In genomic region chr2:98487806-98488189, GRCh38 we compare ENCODE assay signal across 8 cellular contexts. TPM values are rescaled to one million over a fixed set of nuclear protein-coding genes. Genes with fewer than 3 reads are reported as not detected.
DNase-seq lines count a peak whose midpoint lies in the region; ATAC-seq and TF ChIP-seq lines count a peak whose summit lies in the region.

No MANE protein-coding gene starts in this region.

- no peak overlapping the region for H2AFZ ChIP-seq in MM.1S (ENCODE audit: low read length)

- H3K4me2 ChIP-seq in MM.1S (ENCODE audit: low read depth, low read length): peak overlapping the region; percentile 83

- H3K4me3 ChIP-seq in AG04449 (ENCODE audit: low read depth, low read length): no peak overlapping the region
- no peak overlapping the region for H3K4me3 ChIP-seq in GM12875 (ENCODE audit: low read depth, low read length)
- H3K4me3 ChIP-seq in MM.1S (ENCODE audit: low read length): peak overlapping the region; percentile 28

- no peak overlapping the region for H3K4me3 Mint-ChIP-seq in activated CD4-positive, alpha-beta T cell treated with anti-CD3 and anti-CD28 coated beads, Interleukin-2, amount 10 ng/mL, durations not matched to agents 24 days and 14 days
- H3K4me3 Mint-ChIP-seq in stimulated activated naive CD8-positive, alpha-beta T cell treated with anti-CD3 and anti-CD28 coated beads, Interleukin-15, amount 100 ng/mL, for 72 hours: no peak overlapping the region

- H3K9me3 ChIP-seq in MM.1S (replicated peaks; ENCODE audit: insufficient read depth, low read length): no peaks in the 10 kb centered on the region

- peaks cover 10% of the 10 kb centered on the region for H3K36me3 ChIP-seq in MM.1S (replicated peaks; ENCODE audit: insufficient read depth, low read length)

- H3F3A ChIP-seq in MM.1S (ENCODE audit: insufficient read depth, low read length): peaks cover 75% of the 10 kb centered on the region

- H3K4me1 ChIP-seq in MM.1S (ENCODE audit: low read length) (peaks cover 93% of the 10 kb centered on the region), foreskin keratinocyte (no peaks in the 10 kb centered on the region)

- H3K79me2 ChIP-seq in MM.1S (ENCODE audit: low read length): peaks cover 89% of the 10 kb centered on the region

- H3K27me3 Mint-ChIP-seq in activated CD4-positive, alpha-beta T cell treated with anti-CD3 and anti-CD28 coated beads, Interleukin-2, amount 10 ng/mL, durations not matched to agents 24 days and 14 days: no peaks in the 10 kb centered on the region
- H3K27me3 Mint-ChIP-seq in stimulated activated naive CD8-positive, alpha-beta T cell treated with anti-CD3 and anti-CD28 coated beads, Interleukin-15, amount 100 ng/mL, for 72 hours: no peaks in the 10 kb centered on the region

- peak overlapping the region; percentile 65 for H3K27ac Mint-ChIP-seq in activated CD4-positive, alpha-beta T cell treated with anti-CD3 and anti-CD28 coated beads, Interleukin-2, amount 10 ng/mL, durations not matched to agents 24 days and 14 days
- H3K27ac Mint-ChIP-seq in stimulated activated naive CD8-positive, alpha-beta T cell treated with anti-CD3 and anti-CD28 coated beads, Interleukin-15, amount 100 ng/mL, for 72 hours: no peak overlapping the region

- no peaks in the 10 kb centered on the region for H3K9me2 ChIP-seq in MM.1S (replicated peaks; ENCODE audit: insufficient read depth, low read length)

- H3K36me3 Mint-ChIP-seq in activated CD4-positive, alpha-beta T cell treated with anti-CD3 and anti-CD28 coated beads, Interleukin-2, amount 10 ng/mL, durations not matched to agents 24 days and 14 days (ENCODE audit: low read depth): peaks cover 35% of the 10 kb centered on the region

- CTCF ChIA-PET in AG04449 (lab: Yijun Ruan, JAX): interaction anchor here (0.9 to 2.0 kb wide), 9 partner anchors 13 to 96 kb away, joined by 3 to 7 read pairs (median 4); no protein-coding TSS in a partner anchor
- CTCF ChIA-PET in HEK293T (lab: Yijun Ruan, JAX): interaction anchor here (0.7 to 2.0 kb wide), 8 partner anchors 9 to 36 kb away, joined by 3 to 9 read pairs (median 4); no protein-coding TSS in a partner anchor

- H4K20me1 ChIP-seq in MM.1S (ENCODE audit: insufficient read depth, low read length): no peaks in the 10 kb centered on the region

- no peaks in the 10 kb centered on the region for H3K9me3 Mint-ChIP-seq in activated CD4-positive, alpha-beta T cell treated with anti-CD3 and anti-CD28 coated beads, Interleukin-2, amount 10 ng/mL, durations not matched to agents 24 days and 14 days
- H3K9me3 Mint-ChIP-seq in stimulated activated naive CD8-positive, alpha-beta T cell treated with anti-CD3 and anti-CD28 coated beads, Interleukin-15, amount 100 ng/mL, for 72 hours: no peaks in the 10 kb centered on the region

- peak; percentile 23 for TF ChIP-seq CTCF in AG04449 (IDR thresholded peaks at IDR 0.05; ENCODE audit: insufficient read depth, low read length, missing control alignments)
- TF ChIP-seq CTCF in GM12875 (IDR thresholded peaks at IDR 0.05; ENCODE audit: borderline replicate concordance, insufficient read depth, low read depth, low read length): peak; percentile 54; the same call in 1 of the 2 replicates
- peak; percentile 63 for TF ChIP-seq CTCF in MM.1S (IDR thresholded peaks at IDR 0.05; ENCODE audit: low read length)
- peak; percentile 59 for TF ChIP-seq CTCF in foreskin keratinocyte (conservative IDR thresholded peaks at IDR 0.05)

- H3K27me3 ChIP-seq in MM.1S (replicated peaks; ENCODE audit: insufficient read depth, low read length) (no peaks in the 10 kb centered on the region), foreskin keratinocyte (no peaks in the 10 kb centered on the region)

- peaks cover 78% of the 10 kb centered on the region for H3K4me1 Mint-ChIP-seq in activated CD4-positive, alpha-beta T cell treated with anti-CD3 and anti-CD28 coated beads, Interleukin-2, amount 10 ng/mL, durations not matched to agents 24 days and 14 days
- H3K4me1 Mint-ChIP-seq in stimulated activated naive CD8-positive, alpha-beta T cell treated with anti-CD3 and anti-CD28 coated beads, Interleukin-15, amount 100 ng/mL, for 72 hours: peaks cover 90% of the 10 kb centered on the region

- H3K27ac ChIP-seq in MM.1S (ENCODE audit: low read length) (peak overlapping the region; percentile 98), foreskin keratinocyte (peak overlapping the region; percentile 16)

- peak overlapping the region; percentile 90 for H3K9ac ChIP-seq in MM.1S (ENCODE audit: low read length)

- no peak for DNase-seq in AG04449 (ENCODE audit: low read depth, low spot score)
- DNase-seq in HEK293T (ENCODE audit: extremely low spot score): peak; percentile 34
- DNase-seq in MM.1S: peak; percentile 96
- DNase-seq in activated CD4-positive, alpha-beta T cell treated with anti-CD3 and anti-CD28 coated beads, Interleukin-2, amount 10 ng/mL, durations not matched to agents 24 days and 14 days: peak; percentile 83
- DNase-seq in foreskin keratinocyte: no peak
- DNase-seq in stimulated activated naive CD8-positive, alpha-beta T cell treated with anti-CD3 and anti-CD28 coated beads, Interleukin-15, amount 100 ng/mL, for 72 hours: no peak
- DNase-seq in putamen (ENCODE audit: low spot score): no peak

- ATAC-seq in foreskin keratinocyte: peak; percentile 73
- ATAC-seq in stimulated activated naive CD8-positive, alpha-beta T cell treated with anti-CD3 and anti-CD28 coated beads, Interleukin-15, amount 100 ng/mL, for 72 hours: peak; percentile 62

- intact Hi-C loops in activated CD4-positive, alpha-beta T cell treated with anti-CD3 and anti-CD28 coated beads, Interleukin-2, amount 10 ng/mL, durations not matched to agents 24 days and 14 days (cut with micrococcal nuclease): loop anchor here (2.0 kb wide), 1 partner anchor 19 kb away; no protein-coding TSS in a partner anchor

- POLR2A ChIA-PET in AG04449 (lab: Yijun Ruan, JAX): no interaction called here
- POLR2A ChIA-PET in HEK293T (lab: Yijun Ruan, JAX): interaction anchor here (1.0 kb wide), 1 partner anchor 43 kb away, joined by 3 read pairs; the partner anchor contains the start of gene INPP4A

TF ChIP-seq in HEK293T, 16 proteins besides CTCF, POLR2A, EP300 and RAD21:
- no peak for TF ChIP-seq FOXK2 (IDR thresholded peaks at IDR 0.05)
- TF ChIP-seq TARDBP (IDR thresholded peaks at IDR 0.05): no peak
- TF ChIP-seq ELF4 (IDR thresholded peaks at IDR 0.05): no peak
- TF ChIP-seq SP1 (IDR thresholded peaks at IDR 0.05): no peak
- no peak for TF ChIP-seq HDGF (IDR thresholded peaks at IDR 0.05; ENCODE audit: borderline replicate concordance)
- no peak for TF ChIP-seq CTBP1 (IDR thresholded peaks at IDR 0.05; ENCODE audit: borderline replicate concordance)
- no peak for TF ChIP-seq LEF1 (IDR thresholded peaks at IDR 0.05; ENCODE audit: borderline replicate concordance)
- no peak for TF ChIP-seq ZNF384 (IDR thresholded peaks at IDR 0.05)
- no peak for TF ChIP-seq SUZ12 (IDR thresholded peaks at IDR 0.05)
- TF ChIP-seq NFRKB (IDR thresholded peaks at IDR 0.05): no peak
- TF ChIP-seq BHLHE40 (IDR thresholded peaks at IDR 0.05; ENCODE audit: borderline replicate concordance): no peak
- TF ChIP-seq L3MBTL2 (conservative IDR thresholded peaks at IDR 0.05): no peak

RNA-seq across cellular contexts. Expression of gene INPP4A, which starts 43.1 kb away (rescaled TPM):
- total RNA-seq in activated CD4-positive, alpha-beta T cell treated with anti-CD3 and anti-CD28 coated beads, Interleukin-2, amount 10 ng/mL, durations not matched to agents 24 days and 14 days: 40.2 and 45.0 TPM in 2 replicates
- total RNA-seq in foreskin keratinocyte: 12.4 and 13.1 TPM in 2 replicates
- 2.9 and 3.0 TPM in 2 replicates for polyA plus RNA-seq in foreskin keratinocyte

Comparison
In these comparisons a context has a peak if more than half of its experiments do, and no peak if none do; other contexts are left out.
1. DNase-seq: peak in HEK293T (single experiment), MM.1S (single experiment) and activated CD4-positive, alpha-beta T cell treated with anti-CD3 and anti-CD28 coated beads, Interleukin-2, amount 10 ng/mL, durations not matched to agents 24 days and 14 days (single experiment); none in AG04449 (single experiment), foreskin keratinocyte (0 of 2), stimulated activated naive CD8-positive, alpha-beta T cell treated with anti-CD3 and anti-CD28 coated beads, Interleukin-15, amount 100 ng/mL, for 72 hours (0 of 2) and putamen (single experiment).
2. Peak in every context shown above with its lines, with median percentiles within 50 percentile points of each other: CTCF ChIP-seq.